Comparison of ENCODE assay signal across 11 cellular contexts in genomic region chr5:14182761-14183160, GRCh38. TPM values are rescaled to one million over a fixed set of nuclear protein-coding genes. Genes with fewer than 3 reads are reported as not detected.
DNase-seq lines count a peak whose midpoint lies in the region; ATAC-seq and TF ChIP-seq lines count a peak whose summit lies in the region.
"Had no signal": no experiment of that assay in that cellular context is flagged by ENCODE, and none has a peak within 500 bp of the region (broad histone marks: within the 10 kb centered on the region; RNA-seq: fewer than 3 reads in every experiment).

No MANE protein-coding gene starts in this region.

- CTCF ChIA-PET in T-cell (lab: Charles Lee) = no interaction called here

- intact Hi-C loops in left ventricle myocardium superior (cut with micrococcal nuclease) = no loop called here
- intact Hi-C loops in Right ventricle myocardium inferior (cut with DNase I) = loop anchor here (5.0 kb wide), 1 partner anchor 35 kb away; no protein-coding TSS in a partner anchor

- H3K4me1 Mint-ChIP-seq in osteocyte (ENCODE audit: unreplicated experiment) (peaks cover 93% of the 10 kb centered on the region), T-cell (peaks cover 0 to 2% (median 0%) of the 10 kb centered on the region in 3 donors)

- H3K9me3 Mint-ChIP-seq in osteocyte (ENCODE audit: unreplicated experiment) (no peaks in the 10 kb centered on the region), T-cell (no peaks in the 10 kb centered on the region)
- H3K9me3 Mint-ChIP-seq: activated T-cell treated with anti-CD3 and anti-CD28 coated beads, Interleukin-2, amount 50 U/mL, for 24 hours had no signal

- peak overlapping the region; percentile 96 for H3K27ac Mint-ChIP-seq in osteocyte (ENCODE audit: unreplicated experiment)
- H3K27ac Mint-ChIP-seq in T-cell = no peak overlapping the region
- H3K27ac Mint-ChIP-seq: activated T-cell treated with anti-CD3 and anti-CD28 coated beads, Interleukin-2, amount 50 U/mL, for 24 hours had no signal

- no peak for DNase-seq in left ventricle myocardium superior
- DNase-seq in Right ventricle myocardium inferior (ENCODE audit: missing footprints) = no peak
- peak; percentile 56 for DNase-seq in epithelial cell of esophagus (ENCODE audit: low read depth)
- no peak for DNase-seq in osteocyte (ENCODE audit: extremely low spot score, unreplicated experiment)
- no peak for DNase-seq in activated effector memory CD4-positive, alpha-beta T cell treated with anti-CD3 and anti-CD28 coated beads, Interleukin-2, amount 50 U/mL, for 16 hours
- DNase-seq in T-cell = no peak
- DNase-seq in cerebellar cortex (ENCODE audit: low spot score) = no peak
- DNase-seq: activated T-cell treated with anti-CD3 and anti-CD28 coated beads, Interleukin-2, amount 50 U/mL, for 24 hours; SW 1271; upper lobe of left lung had no signal

- TF ChIP-seq CTCF in epithelial cell of esophagus (IDR thresholded peaks at IDR 0.05; ENCODE audit: insufficient read depth, low read depth, low read length, missing control alignments) = no peak
- no peak for TF ChIP-seq CTCF in osteocyte (IDR thresholded peaks at IDR 0.05)

- H3K4me3 Mint-ChIP-seq in osteocyte (ENCODE audit: unreplicated experiment) (no peak overlapping the region), T-cell (no peak overlapping the region)
- H3K4me3 Mint-ChIP-seq: activated T-cell treated with anti-CD3 and anti-CD28 coated beads, Interleukin-2, amount 50 U/mL, for 24 hours had no signal

- H3K27me3 Mint-ChIP-seq in osteocyte (ENCODE audit: unreplicated experiment) (no peaks in the 10 kb centered on the region), T-cell (peaks cover 0 to 2% of the 10 kb centered on the region in 2 donors)

- ATAC-seq in left ventricle myocardium superior = peak; percentile 11
- no peak for ATAC-seq in Right ventricle myocardium inferior
- ATAC-seq in T-cell (replicated peaks in 1 of 4) = no peak
- no peak for ATAC-seq in GM18517 (IDR thresholded peaks at IDR 0.05; ENCODE audit: unreplicated experiment)

- POLR2A ChIA-PET in T-cell (lab: Charles Lee) = no interaction called here

- H3K36me3 Mint-ChIP-seq in osteocyte (ENCODE audit: unreplicated experiment) (no peaks in the 10 kb centered on the region), T-cell (no peaks in the 10 kb centered on the region)

- H3K4me3 ChIP-seq in epithelial cell of esophagus (ENCODE audit: low read length) = no peak overlapping the region
- H3K4me3 ChIP-seq: upper lobe of left lung had no signal

RNA-seq across cellular contexts. Expression of gene TRIO, which starts 39.6 kb away (rescaled TPM):
- total RNA-seq in left ventricle myocardium superior (57.0 TPM), Right ventricle myocardium inferior (56.9 TPM), osteocyte (336 and 341 TPM in 2 replicates), T-cell (10 to 100 TPM in 3 of 5 donors, 1 to 10 TPM in 2; 6.2 to 31.1 (median 11.8) TPM)
